17 cellular contexts compared by ENCODE assay signal in genomic region chr15:75114327-75114726, GRCh38.
"Had no signal": no experiment of that assay in that cellular context is flagged by ENCODE, and none has a peak within 500 bp of the region (broad histone marks: within the 10 kb centered on the region; RNA-seq: fewer than 3 reads in every experiment).

No MANE protein-coding gene starts in this region.

- H3K4me3 ChIP-seq: body of pancreas, colonic mucosa, esophagus muscularis mucosa, right atrium auricular region, skin epidermis, stomach, thoracic aorta had no signal

- H3K36me3 ChIP-seq: colonic mucosa, esophagus muscularis mucosa, right atrium auricular region, stomach had no signal

- H3K27ac ChIP-seq: body of pancreas, colonic mucosa, esophagus muscularis mucosa, right atrium auricular region, skin epidermis, stomach, thoracic aorta had no signal

- H3K27me3 ChIP-seq: body of pancreas, colonic mucosa, esophagus muscularis mucosa, right atrium auricular region, stomach had no signal

- H3K27ac Mint-ChIP-seq: activated naive CD4-positive, alpha-beta T cell treated with anti-CD3 and anti-CD28 coated beads, Interleukin-2, amount 50 U/mL, for 72 hours; naive thymus-derived CD4-positive, alpha-beta T cell had no signal

- DNase-seq: activated CD4-positive, CD25-positive, alpha-beta regulatory T cell; activated effector memory CD4-positive, alpha-beta T cell treated with Interleukin-2 at 50 U/mL for 16 hours; body of pancreas; colonic mucosa; islet precursor cell; mammary epithelial cell; naive thymus-derived CD4-positive, alpha-beta T cell; stimulated activated CD4-positive, alpha-beta T cell treated with anti-CD3 and anti-CD28 coated beads, Interleukin-15, amount 100 ng/mL, for 24 hours; stimulated activated CD4-positive, alpha-beta T cell treated with anti-CD3 and anti-CD28 coated beads, Interleukin-4, amount 100 ng/mL, for 1 hour; stomach; SW 1271 had no signal

- H3K9me3 ChIP-seq: body of pancreas, colonic mucosa, thoracic aorta had no signal

- H3K4me3 Mint-ChIP-seq: naive thymus-derived CD4-positive, alpha-beta T cell had no signal

- ATAC-seq: body of pancreas; left lobe of liver; naive thymus-derived CD4-positive, alpha-beta T cell had no signal

- H3K4me1 ChIP-seq: body of pancreas, colonic mucosa, esophagus muscularis mucosa, right atrium auricular region had no signal
